In the genomic region with DNA sequence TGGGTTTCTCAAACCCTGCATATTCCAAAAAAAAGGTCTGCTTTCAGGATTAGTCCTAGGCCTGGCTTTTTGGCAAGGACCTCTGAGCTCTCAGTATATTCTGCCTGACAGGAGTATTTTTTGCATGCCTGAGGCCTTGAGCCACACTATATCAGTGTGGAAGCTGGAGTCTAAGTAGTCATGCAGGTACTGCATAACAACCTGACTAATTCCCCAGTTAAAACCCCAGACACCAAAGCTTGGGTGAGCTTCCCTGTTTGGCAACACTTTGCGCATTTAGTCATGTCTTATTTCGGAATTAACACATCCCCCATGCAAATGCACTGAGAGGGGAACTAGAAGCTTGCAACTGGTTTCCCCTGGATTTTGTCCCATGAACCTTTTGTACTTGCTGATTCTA, we compare ENCODE assay signal across 11 cellular contexts.
"Had no signal": no experiment of that assay in that cellular context is flagged by ENCODE, and none has a peak within 500 bp of the region (broad histone marks: within the 10 kb centered on the region; RNA-seq: fewer than 3 reads in every experiment).

No MANE protein-coding gene starts in this region.

- DNase-seq: activated naive CD4-positive, alpha-beta T cell treated with anti-CD3 and anti-CD28 coated beads for 36 hours; activated naive CD8-positive, alpha-beta T cell treated with anti-CD3 and anti-CD28 coated beads, Interleukin-2, amount 50 U/mL, for 24 hours; endodermal cell; left ventricle myocardium inferior; mesenchymal stem cell; right lobe of liver; stimulated activated naive CD8-positive, alpha-beta T cell treated with anti-CD3 and anti-CD28 coated beads, Interleukin-15, Interleukin-2, amounts not matched to agents 100 U/mL and 50 U/mL, for 24 hours; SW 1271 had no signal

- H3K4me3 ChIP-seq: ascending aorta, dorsolateral prefrontal cortex, left ventricle myocardium inferior, right lobe of liver, suprapubic skin had no signal

- H3K9me3 ChIP-seq: ascending aorta, right lobe of liver, suprapubic skin had no signal

- H3K27me3 ChIP-seq: ascending aorta, dorsolateral prefrontal cortex, right lobe of liver, suprapubic skin had no signal

- H3K36me3 ChIP-seq: ascending aorta, left ventricle myocardium inferior, right lobe of liver, suprapubic skin had no signal

- H3K27ac ChIP-seq: ascending aorta, left ventricle myocardium inferior, right lobe of liver, suprapubic skin had no signal

- H3K4me1 ChIP-seq: left ventricle myocardium inferior, right lobe of liver, suprapubic skin had no signal

- ATAC-seq: activated naive CD8-positive, alpha-beta T cell treated with anti-CD3 and anti-CD28 coated beads, Interleukin-2, amount 50 U/mL, for 24 hours; right lobe of liver; stimulated activated naive CD8-positive, alpha-beta T cell treated with anti-CD3 and anti-CD28 coated beads, Interleukin-15, Interleukin-2, amounts not matched to agents 100 U/mL and 50 U/mL, for 24 hours had no signal
